Comparison of ENCODE assay signal across 19 cellular contexts in genomic region chr1:93093332-93094006, GRCh38. TPM values are rescaled to one million over a fixed set of nuclear protein-coding genes. Genes with fewer than 3 reads are reported as not detected.
DNase-seq lines count a peak whose midpoint lies in the region; ATAC-seq, FAIRE-seq and TF ChIP-seq lines count a peak whose summit lies in the region.
"Had no signal": no experiment of that assay in that cellular context is flagged by ENCODE, and none has a peak within 500 bp of the region (broad histone marks: within the 10 kb centered on the region; RNA-seq: fewer than 3 reads in every experiment).

No MANE protein-coding gene starts in this region.

- peaks cover 66 to 83% (median 78%) of the 10 kb centered on the region in 3 donors for H3K4me1 Mint-ChIP-seq in CD8-positive, alpha-beta memory T cell
- peaks cover 33% of the 10 kb centered on the region for H3K4me1 Mint-ChIP-seq in nephron progenitor cell

- no peak overlapping the region for H2BK15ac ChIP-seq in H1 (ENCODE audit: low read length)

- no peak for TF ChIP-seq EP300 in H1 (IDR thresholded peaks at IDR 0.05; ENCODE audit: borderline replicate concordance in 1 of 2, low read depth in 2 of 2, low read length in 2 of 2)

- no peak overlapping the region for H4K91ac ChIP-seq in H1 (replicated peaks; ENCODE audit: insufficient read length, low read length)

- H3K27me3 Mint-ChIP-seq in CD8-positive, alpha-beta memory T cell, result no peaks in the 10 kb centered on the region
- peaks cover 3% of the 10 kb centered on the region for H3K27me3 Mint-ChIP-seq in nephron progenitor cell (ENCODE audit: low read depth, poor library complexity)

- H3K4me1 ChIP-seq in CD8-positive, alpha-beta memory T cell (ENCODE audit: insufficient read depth, low read length), result peaks cover 13% of the 10 kb centered on the region
- H3K4me1 ChIP-seq in HUES64 (ENCODE audit: insufficient read depth, low read length) (peaks cover 12% of the 10 kb centered on the region), H1 (replicated peaks in 1 of 4; ENCODE audit: control insufficient read depth in 3 of 4, insufficient read depth in 4 of 4, low read length in 3 of 4) (peaks cover 0 to 6% (median under 1%) of the 10 kb centered on the region in 4 experiments; a peak in 3 of 7 replicates)
- H3K4me1 ChIP-seq: uterus had no signal

- H3K36me3 ChIP-seq in CD8-positive, alpha-beta memory T cell (ENCODE audit: insufficient read depth, low read length), result no peaks in the 10 kb centered on the region
- H3K36me3 ChIP-seq in HUES64 (ENCODE audit: insufficient read depth, low read length), result peaks cover 15% of the 10 kb centered on the region
- H3K36me3 ChIP-seq in H1 (ENCODE audit: control insufficient read depth in 2 of 4, insufficient read depth in 4 of 4, low read length in 3 of 4), result no peaks in the 10 kb centered on the region; a peak in 1 of 8 replicates
- H3K36me3 ChIP-seq: uterus had no signal

- H3K56ac ChIP-seq in H1 (replicated peaks; ENCODE audit: insufficient read length, low read depth, low read length), result no peak overlapping the region

- H2BK12ac ChIP-seq in H1 (ENCODE audit: low read depth, low read length), result no peak overlapping the region

- H4K5ac ChIP-seq in H1 (ENCODE audit: insufficient read length, low read depth, low read length), result no peak overlapping the region

- no peaks in the 10 kb centered on the region for H3K9me3 ChIP-seq in CD8-positive, alpha-beta memory T cell (ENCODE audit: low read length)
- H3K9me3 ChIP-seq in HUES64 (ENCODE audit: insufficient read depth, low read depth, low read length) (no peaks in the 10 kb centered on the region), H1 (ENCODE audit: insufficient read depth in 2 of 2, low read depth in 1 of 2, low read length in 1 of 2) (no peaks in the 10 kb centered on the region)
- H3K9me3 ChIP-seq: uterus had no signal

- ATAC-seq in GM21717 (IDR thresholded peaks at IDR 0.05; ENCODE audit: unreplicated experiment), result no peak
- ATAC-seq: stimulated activated naive CD8-positive, alpha-beta T cell treated with anti-CD3 and anti-CD28 coated beads, Interleukin-15, Interleukin-2, amounts not matched to agents 100 U/mL and 50 U/mL, for 24 hours had no signal

- H3K9ac ChIP-seq in HUES64 (ENCODE audit: low read depth, low read length) (0 out of 2 replicates have a peak overlapping the region, but pooled peaks have one; percentile 14), H1 (replicated peaks in 1 of 4; ENCODE audit: extremely low read depth in 1 of 4, low read depth in 3 of 4, low read length in 3 of 4) (no peak overlapping the region)

- H3K27me3 ChIP-seq in CD8-positive, alpha-beta memory T cell (ENCODE audit: insufficient read depth, low read length, poor library complexity, severe bottlenecking), result no peaks in the 10 kb centered on the region
- H3K27me3 ChIP-seq in HUES64 (ENCODE audit: insufficient read depth, low read length) (no peaks in the 10 kb centered on the region), H1 (replicated peaks in 1 of 4; ENCODE audit: control insufficient read depth in 3 of 4, extremely low read depth in 1 of 4, insufficient read depth in 3 of 4, low read length in 3 of 4) (no peaks in the 10 kb centered on the region)
- H3K27me3 ChIP-seq: BLaER1 treated with 17β-estradiol and CSF1 and Interleukin-3, amounts not matched to agents 10 nM and 100 nM; uterus had no signal

- no peak overlapping the region for H4K8ac ChIP-seq in H1 (ENCODE audit: extremely low read depth, insufficient read depth, low read length)

- peak overlapping the region in 2 of 7 donors; percentile 32 to 43 for H3K4me3 Mint-ChIP-seq in CD8-positive, alpha-beta memory T cell
- no peak overlapping the region for H3K4me3 Mint-ChIP-seq in nephron progenitor cell

- no peak overlapping the region for H3K18ac ChIP-seq in H1 (ENCODE audit: extremely low read depth, low read length)

- H2BK120ac ChIP-seq in H1 (replicated peaks; ENCODE audit: low read depth, low read length), result no peak overlapping the region

- H3K14ac ChIP-seq in H1 (ENCODE audit: insufficient read length), result no peak overlapping the region

- H3K23ac ChIP-seq in H1 (ENCODE audit: insufficient read length), result no peak overlapping the region

- no peak overlapping the region for H2BK20ac ChIP-seq in H1 (ENCODE audit: low read length)

- no peak for DNase-seq in CD8-positive, alpha-beta memory T cell
- DNase-seq in H1 (ENCODE audit: low read depth in 1 of 2, low spot score in 2 of 2) (no peak), nephron progenitor cell (no peak), D721Med (ENCODE audit: insufficient read length, low spot score) (no peak), foreskin fibroblast (no peak), foreskin melanocyte (no peak)
- DNase-seq: activated CD8-positive, alpha-beta memory T cell treated with anti-CD3 and anti-CD28 coated beads for 24 hours; activated gamma-delta T cell; NCI-H1694 treated with DMSO at 0.1 percent for 48 hours; NCI-H510A; occipital lobe; stimulated activated naive CD8-positive, alpha-beta T cell treated with anti-CD3 and anti-CD28 coated beads, Interleukin-15, Interleukin-2, amounts not matched to agents 100 U/mL and 50 U/mL, for 24 hours; uterus had no signal

- no peak overlapping the region for H2BK5ac ChIP-seq in H1 (ENCODE audit: low read depth, low read length)

- no peak overlapping the region for H2AFZ ChIP-seq in H1 (ENCODE audit: low read length)

- H3K4me3 ChIP-seq in CD8-positive, alpha-beta memory T cell (ENCODE audit: low read length), result no peak overlapping the region
- H3K4me3 ChIP-seq in HUES64 (ENCODE audit: low read length), result no peak overlapping the region
- no peak overlapping the region for H3K4me3 ChIP-seq in H1 (ENCODE audit: extremely low read depth in 1 of 4, insufficient read depth in 2 of 4, low read depth in 3 of 4, low read length in 4 of 4)
- H3K4me3 ChIP-seq in foreskin fibroblast (ENCODE audit: low read depth in 1 of 2, low read length in 2 of 2), result no peak overlapping the region
- H3K4me3 ChIP-seq: BLaER1 treated with 17β-estradiol and CSF1 and Interleukin-3, amounts not matched to agents 10 nM and 100 nM; SK-N-MC; smooth muscle cell; uterus had no signal

- WGBS in HUES64, result 87% methylated on average over 1 of the region's 2 CpGs
- 61% methylated on average over 2 of the region's 2 CpGs; no CpG with 5 or more reads in 1 of the 2 experiments for WGBS in H1 (ENCODE audit: extremely low coverage in 1 of 2, insufficient coverage in 1 of 2, insufficient read length in 1 of 2, insufficient replicate concordance in 2 of 2, low coverage in 1 of 2, low lambda C conversion rate in 2 of 2, missing lambda C conversion rate in 1 of 2), 2 experiments

- POLR2A ChIA-PET in CD8-positive, alpha-beta memory T cell (lab: Charles Lee), result no interaction called here
- POLR2A ChIA-PET in H1 (lab: Charles Lee; ENCODE audit: partially characterized antibody), result interaction anchor here (0.7 to 4.3 kb wide), 4 partner anchors 13 to 266 kb away, joined by 3 to 41 read pairs (median 4); partner anchors contain the start of gene MTF2

- CTCF ChIA-PET in CD8-positive, alpha-beta memory T cell (lab: Charles Lee), result interaction anchor here (1.8 kb wide), 1 partner anchor 12 kb away, joined by 10 read pairs; no protein-coding TSS in a partner anchor
- CTCF ChIA-PET in H1 (lab: Charles Lee; ENCODE audit: partially characterized antibody), result interaction anchor here (1.2 to 1.7 kb wide), 3 partner anchors 9 to 363 kb away, joined by 3 to 4 read pairs (median 4); partner anchors contain the start of gene MTF2

- H3K23me2 ChIP-seq in H1 (ENCODE audit: low read depth, low read length), result no peaks in the 10 kb centered on the region

- no peak overlapping the region for H3K4me2 ChIP-seq in H1 (ENCODE audit: insufficient read depth in 1 of 2, low read depth in 2 of 2, low read length in 2 of 2)
- H3K4me2 ChIP-seq: smooth muscle cell had no signal

- H3K27ac ChIP-seq in CD8-positive, alpha-beta memory T cell (ENCODE audit: low read depth, low read length), result no peak overlapping the region
- H3K27ac ChIP-seq in HUES64 (ENCODE audit: low read depth, low read length) (no peak overlapping the region; the same call in 1 of the 2 replicates), H1 (ENCODE audit: low read depth, low read length) (no peak overlapping the region)
- H3K27ac ChIP-seq: SK-N-MC, uterus had no signal

- peaks cover 2% of the 10 kb centered on the region; the same call in 1 of the 2 replicates for H3K79me1 ChIP-seq in H1 (ENCODE audit: low read depth, low read length)

- H3K79me2 ChIP-seq in H1 (ENCODE audit: control insufficient read depth in 1 of 2, insufficient read depth in 2 of 2, low read length in 2 of 2), result peaks cover 52 to 100% of the 10 kb centered on the region in 2 experiments

- peaks cover 6 to 20% (median 6%) of the 10 kb centered on the region in 3 donors for H3K36me3 Mint-ChIP-seq in CD8-positive, alpha-beta memory T cell
- H3K36me3 Mint-ChIP-seq in nephron progenitor cell (ENCODE audit: low read depth), result peaks cover 88% of the 10 kb centered on the region

- no peaks in the 10 kb centered on the region for H3K9me3 Mint-ChIP-seq in CD8-positive, alpha-beta memory T cell
- peaks cover 38% of the 10 kb centered on the region for H3K9me3 Mint-ChIP-seq in nephron progenitor cell

- H3K27ac Mint-ChIP-seq in CD8-positive, alpha-beta memory T cell, result peak overlapping the region; percentile 3 to 85 (median 60)
- H3K27ac Mint-ChIP-seq in nephron progenitor cell, result peak overlapping the region; percentile 83

- FAIRE-seq in H1 (lab: Jason Lieb, UNC), result no peak
- no peak for FAIRE-seq in D721Med (lab: Jason Lieb, UNC)
- FAIRE-seq: GM12892 had no signal

- H3K4ac ChIP-seq in H1 (replicated peaks; ENCODE audit: insufficient read length, low read depth, low read length), result no peak overlapping the region

- no peak overlapping the region for H2AK5ac ChIP-seq in H1 (ENCODE audit: low read depth, low read length)

- no peak for TF ChIP-seq POLR2A in H1 (IDR thresholded peaks at IDR 0.05; ENCODE audit: control extremely low read depth in 1 of 2, low read depth in 2 of 2, low read length in 2 of 2)

- TF ChIP-seq CTCF in H1 (IDR thresholded peaks at IDR 0.05; ENCODE audit: control extremely low read depth in 1 of 3, insufficient read depth in 1 of 3, low read depth in 1 of 3, low read length in 3 of 3) (no peak), nephron progenitor cell (IDR thresholded peaks at IDR 0.05) (no peak), D721Med (IDR thresholded peaks at IDR 0.05; ENCODE audit: insufficient read depth, missing control alignments) (no peak), foreskin fibroblast (IDR thresholded peaks at IDR 0.05; ENCODE audit: low read depth, low read length) (no peak)

- peaks cover 23 to 38% of the 10 kb centered on the region in 2 experiments for H4K20me1 ChIP-seq in H1 (replicated peaks in 1 of 2; ENCODE audit: control insufficient read depth in 1 of 2, insufficient read depth in 2 of 2, low read length in 2 of 2)

- TF ChIP-seq RAD21 in H1 (IDR thresholded peaks at IDR 0.05 in 1 of 2, conservative IDR thresholded peaks at IDR 0.05 in 1 of 2; ENCODE audit: low read depth in 2 of 2, low read length in 2 of 2), result no peak

RNA-seq across cellular contexts. Expression of gene MTF2, which starts 14.4 kb away (rescaled TPM):
- total RNA-seq in CD8-positive, alpha-beta memory T cell, result 10 to 100 TPM; 42.1 to 43.4 TPM
- 66.7 TPM for polyA plus RNA-seq in CD8-positive, alpha-beta memory T cell
- 55.2 TPM for polyA plus RNA-seq in HUES64 (2013, experiment 1 of 2)
- polyA plus RNA-seq in HUES64 (2013, experiment 2 of 2), result 68.5 TPM
- total RNA-seq in H1 (2021; fragmentation: NEBNext Ultra II Directional; extraction: Animal tissue kit (Norgen Biotek cat#: 25700)), result 101 and 102 TPM in 2 replicates
- polyA plus RNA-seq in H1 (2011; rRNA removed), result 32.9 and 72.1 TPM in 2 replicates
- 72.5 TPM for polyA plus RNA-seq in H1 (2011; cell fraction: cytosol; rRNA removed)
- polyA plus RNA-seq in H1 (2011; cell fraction: nucleus; rRNA removed), result 62.3 TPM
- polyA plus RNA-seq in H1 (2012, experiment 1 of 2), result 73.4 to 112 TPM (median 81.3 TPM) in 4 replicates
- polyA plus RNA-seq in H1 (2012, experiment 2 of 2), result 4.2 TPM
- polyA plus RNA-seq in H1 (2013, experiment 1 of 2), result 82.2 TPM
- polyA plus RNA-seq in H1 (2013, experiment 2 of 2), result 83.1 TPM
- 139 and 186 TPM in 2 replicates for polyA minus RNA-seq in H1 (2011; rRNA and poly(A)+ RNA removed)
- polyA minus RNA-seq in H1 (2011; cell fraction: cytosol; rRNA and poly(A)+ RNA removed), result 53.3 TPM
- 149 TPM for polyA minus RNA-seq in H1 (2011; cell fraction: nucleus; rRNA and poly(A)+ RNA removed)
